In genomic region chr11:28697920-28698827, GRCh38 we compare ENCODE assay signal across 1 cellular context.
TF ChIP-seq lines count a peak whose summit lies in the region.

No MANE protein-coding gene starts in this region.

TF ChIP-seq in HepG2, 621 proteins besides CTCF, POLR2A, EP300 and RAD21 (continued from another document):
- no peak for TF ChIP-seq U2AF1 (optimal IDR thresholded peaks at IDR 0.05; ENCODE audit: low read depth, low read length)
- 0 out of 2 replicates have a peak, but pooled peaks have one; percentile 23 for TF ChIP-seq ZBTB25 (CRISPR knock-in tag; IDR thresholded peaks at IDR 0.05)
- no peak for TF ChIP-seq ATRX (CRISPR knock-in tag; IDR thresholded peaks at IDR 0.05; ENCODE audit: borderline replicate concordance)
- TF ChIP-seq TEAD3 (CRISPR knock-in tag; optimal IDR thresholded peaks at IDR 0.05; ENCODE audit: borderline replicate concordance): peak; percentile 55
